Comparison of ENCODE assay signal across 1 cellular context in the genomic region with DNA sequence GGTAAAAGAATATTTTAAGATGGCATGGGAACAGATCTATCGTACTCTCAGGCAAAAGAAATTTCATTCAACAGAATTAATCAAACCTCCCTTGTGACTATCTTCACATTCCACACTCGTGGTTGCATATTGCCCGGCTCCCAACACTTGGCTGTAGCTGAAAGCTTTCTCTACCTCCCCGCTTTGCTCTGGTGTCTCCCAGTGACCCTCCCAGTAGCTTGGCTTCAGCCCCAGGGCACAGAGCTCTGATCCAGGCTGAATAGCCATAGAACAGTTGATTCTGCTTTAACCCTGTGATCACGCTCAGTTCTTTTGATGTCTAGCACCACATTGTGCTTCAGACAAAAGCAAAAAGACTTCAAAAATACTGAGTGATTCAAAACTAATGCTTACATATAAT.
A peak's percentile ranks its signal among the peaks of the same experiment; 100 is the strongest.
TF ChIP-seq lines count a peak whose summit lies in the region.

No MANE protein-coding gene starts in this region.

TF ChIP-seq in A549, 52 proteins besides CTCF, POLR2A, EP300 and RAD21 (continued from another document):
- TF ChIP-seq, protein P1, sequence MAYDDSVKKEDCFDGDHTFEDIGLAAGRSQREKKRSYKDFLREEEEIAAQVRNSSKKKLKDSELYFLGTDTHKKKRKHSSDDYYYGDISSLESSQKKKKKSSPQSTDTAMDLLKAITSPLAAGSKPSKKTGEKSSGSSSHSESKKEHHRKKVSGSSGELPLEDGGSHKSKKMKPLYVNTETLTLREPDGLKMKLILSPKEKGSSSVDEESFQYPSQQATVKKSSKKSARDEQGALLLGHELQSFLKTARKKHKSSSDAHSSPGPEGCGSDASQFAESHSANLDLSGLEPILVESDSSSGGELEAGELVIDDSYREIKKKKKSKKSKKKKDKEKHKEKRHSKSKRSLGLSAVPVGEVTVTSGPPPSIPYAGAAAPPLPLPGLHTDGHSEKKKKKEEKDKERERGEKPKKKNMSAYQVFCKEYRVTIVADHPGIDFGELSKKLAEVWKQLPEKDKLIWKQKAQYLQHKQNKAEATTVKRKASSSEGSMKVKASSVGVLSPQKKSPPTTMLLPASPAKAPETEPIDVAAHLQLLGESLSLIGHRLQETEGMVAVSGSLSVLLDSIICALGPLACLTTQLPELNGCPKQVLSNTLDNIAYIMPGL (CRISPR knock-in tag; IDR thresholded peaks at IDR 0.05; ENCODE audit: borderline replicate concordance): no peak
- TF ChIP-seq CHD4 (IDR thresholded peaks at IDR 0.05; ENCODE audit: borderline replicate concordance): no peak
- TF ChIP-seq RARB (CRISPR knock-in tag; IDR thresholded peaks at IDR 0.05): 0 out of 2 replicates have a peak, but pooled peaks have one; percentile 30
- no peak for TF ChIP-seq KDM5A (IDR thresholded peaks at IDR 0.05)
